25 cellular contexts compared by ENCODE assay signal in the genomic region with DNA sequence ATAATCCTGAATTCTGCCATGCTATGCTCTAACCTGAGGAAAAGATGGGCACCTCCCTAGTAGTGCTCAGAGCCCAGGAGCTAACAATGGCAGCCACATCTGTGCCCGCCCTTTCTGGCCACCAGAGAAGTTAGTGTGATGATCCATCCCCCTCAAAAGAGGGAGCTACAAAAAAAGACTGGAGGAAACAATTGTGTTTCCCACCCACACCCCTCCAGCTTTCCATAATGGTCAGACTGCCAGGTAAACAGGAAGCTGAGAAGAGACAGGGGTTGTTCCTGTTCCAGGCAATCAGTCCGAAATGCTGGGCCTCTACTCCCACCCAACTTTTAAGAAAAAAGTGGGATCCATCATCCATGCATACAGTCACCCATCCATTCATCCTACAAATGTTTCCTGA. TPM values are rescaled to one million over a fixed set of nuclear protein-coding genes. Genes with fewer than 3 reads are reported as not detected.
A peak's percentile ranks its signal among the peaks of the same experiment; 100 is the strongest.
DNase-seq lines count a peak whose midpoint lies in the region; ATAC-seq, FAIRE-seq and TF ChIP-seq lines count a peak whose summit lies in the region.
"Had no signal": no experiment of that assay in that cellular context is flagged by ENCODE, and none has a peak within 500 bp of the region (broad histone marks: within the 10 kb centered on the region; RNA-seq: fewer than 3 reads in every experiment).

No MANE protein-coding gene starts in this region.

- H3K36me3 ChIP-seq in ACC112 (ENCODE audit: insufficient read depth, low read length) = peaks cover 8% of the 10 kb centered on the region; the same call in 1 of the 2 replicates
- no peaks in the 10 kb centered on the region for H3K36me3 ChIP-seq in HCT116 (ENCODE audit: control insufficient read depth in 1 of 2, insufficient read depth in 2 of 2, low read length in 2 of 2)
- H3K36me3 ChIP-seq in H1 (ENCODE audit: control insufficient read depth in 2 of 4, insufficient read depth in 4 of 4, low read length in 3 of 4) = no peaks in the 10 kb centered on the region
- peaks cover 7% of the 10 kb centered on the region for H3K36me3 ChIP-seq in MG63
- H3K36me3 ChIP-seq: brain microvascular endothelial cell, left lung, SJSA1 had no signal

- H3K4me1 ChIP-seq in ACC112 (ENCODE audit: control insufficient read depth, insufficient read depth, low read length, unreplicated experiment) (peaks cover 49% of the 10 kb centered on the region), HCT116 (ENCODE audit: control insufficient read depth in 1 of 2, insufficient read depth in 2 of 2, low read length in 2 of 2) (peaks cover 42 to 78% of the 10 kb centered on the region in 2 experiments), H1 (replicated peaks in 1 of 4; ENCODE audit: control insufficient read depth in 3 of 4, insufficient read depth in 4 of 4, low read length in 3 of 4) (peaks cover 11 to 20% (median 17%) of the 10 kb centered on the region in 4 experiments)

- no peak for TF ChIP-seq RAD21 in HCT116 (IDR thresholded peaks at IDR 0.05; ENCODE audit: low read depth)
- no peak for TF ChIP-seq RAD21 in H1 (IDR thresholded peaks at IDR 0.05 in 1 of 2, conservative IDR thresholded peaks at IDR 0.05 in 1 of 2; ENCODE audit: low read depth in 2 of 2, low read length in 2 of 2)

- H3K23me2 ChIP-seq in H1 (ENCODE audit: low read depth, low read length) = peaks cover 21% of the 10 kb centered on the region

- H3K4me2 ChIP-seq in HCT116 (ENCODE audit: low read length) (peak overlapping the region; percentile 12; the same call in 1 of the 2 replicates), H1 (ENCODE audit: insufficient read depth in 1 of 2, low read depth in 2 of 2, low read length in 2 of 2) (no peak overlapping the region; a peak in 1 of 4 replicates)

- no TSS peak for BruUV-seq in HCT116 (replicated peaks; lab: Mats Ljungman, UMichigan)

- no peak overlapping the region for H2BK20ac ChIP-seq in H1 (ENCODE audit: low read length)

- H3K56ac ChIP-seq in H1 (replicated peaks; ENCODE audit: insufficient read length, low read depth, low read length) = no peak overlapping the region

- H3K4me3 ChIP-seq in ACC112 (ENCODE audit: low read depth, low read length) = peak overlapping the region; percentile 78
- H3K4me3 ChIP-seq in HCT116 (replicated peaks in 1 of 2; ENCODE audit: low read depth in 1 of 2, low read length in 2 of 2) = no peak overlapping the region
- no peak overlapping the region for H3K4me3 ChIP-seq in H1 (ENCODE audit: extremely low read depth in 1 of 4, insufficient read depth in 2 of 4, low read depth in 3 of 4, low read length in 4 of 4)
- H3K4me3 ChIP-seq in MG63 = no peak overlapping the region
- H3K4me3 ChIP-seq: left lung, SJSA1, skin epidermis had no signal

- RAD21 ChIA-PET in HCT116 (lab: Charles Lee; ENCODE audit: low non-redundant PET in 1 of 2, low total read pairs in 2 of 2, uncharacterized antibody in 2 of 2, unreplicated experiment in 2 of 2) = interaction anchor here in 1 of 2 experiments (1.2 kb wide), 1 partner anchor 34 kb away, joined by 3 read pairs; no protein-coding TSS in a partner anchor

- H2AFZ ChIP-seq in ACC112 (ENCODE audit: low read length, unreplicated experiment) (no peak overlapping the region), HCT116 (ENCODE audit: low read depth, low read length, poor library complexity, severe bottlenecking) (no peak overlapping the region), H1 (ENCODE audit: low read length) (no peak overlapping the region)

- H2AK5ac ChIP-seq in H1 (ENCODE audit: low read depth, low read length) = peak overlapping the region; percentile 55; the same call in 1 of the 2 replicates

- no peak overlapping the region for H2BK120ac ChIP-seq in H1 (replicated peaks; ENCODE audit: low read depth, low read length)

- POLR2A ChIA-PET in HCT116 (lab: Charles Lee) (interaction anchor here (1.0 kb wide), 1 partner anchor 57 kb away, joined by 3 read pairs; no protein-coding TSS in a partner anchor), H1 (lab: Charles Lee; ENCODE audit: partially characterized antibody) (interaction anchor here (0.9 to 16.5 kb wide), 4 partner anchors 9 to 142 kb away, joined by 3 to 151 read pairs (median 10); a partner anchor contains a TSS)

- H3K79me2 ChIP-seq in ACC112 (ENCODE audit: control insufficient read depth, insufficient read depth, low read length, unreplicated experiment) = peaks cover 80% of the 10 kb centered on the region
- peaks cover 76% of the 10 kb centered on the region for H3K79me2 ChIP-seq in HCT116 (ENCODE audit: insufficient read depth, low read length)
- peaks cover 0 to 69% of the 10 kb centered on the region in 2 experiments; a peak in 2 of 4 replicates for H3K79me2 ChIP-seq in H1 (ENCODE audit: control insufficient read depth in 1 of 2, insufficient read depth in 2 of 2, low read length in 2 of 2)

- no peak overlapping the region for H4K91ac ChIP-seq in H1 (replicated peaks; ENCODE audit: insufficient read length, low read length)

- no peaks in the 10 kb centered on the region for H3K9me3 Mint-ChIP-seq in activated T-helper 2 cell treated with anti-CD3 and anti-CD28 coated beads, Interferon-gamma antibody, Interleukin-2, Interleukin-4, amounts not matched to agents 10 μg/mL and 5 μg/mL and 100 μg/mL, durations not matched to agents 14 hours and 24 hours and 36 hours
- H3K9me3 Mint-ChIP-seq: activated naive CD4-positive, alpha-beta T cell treated with anti-CD3 and anti-CD28 coated beads, Interleukin-2, amount 50 U/mL, for 24 hours; mesothelial cell of epicardium; stimulated activated naive B cell treated with anti-CD40 and anti-IgM and Interleukin-4, amounts not matched to agents 10 μg/mL and 1 μg/mL and 100 μg/mL, for 72 hours had no signal

- H3K4me1 Mint-ChIP-seq in activated T-helper 2 cell treated with anti-CD3 and anti-CD28 coated beads, Interferon-gamma antibody, Interleukin-2, Interleukin-4, amounts not matched to agents 10 μg/mL and 5 μg/mL and 100 μg/mL, durations not matched to agents 14 hours and 24 hours and 36 hours (ENCODE audit: low read depth) = peaks cover 14% of the 10 kb centered on the region

- H3K36me3 Mint-ChIP-seq in activated T-helper 2 cell treated with anti-CD3 and anti-CD28 coated beads, Interferon-gamma antibody, Interleukin-2, Interleukin-4, amounts not matched to agents 10 μg/mL and 5 μg/mL and 100 μg/mL, durations not matched to agents 14 hours and 24 hours and 36 hours (ENCODE audit: low read depth) = no peaks in the 10 kb centered on the region
- H3K36me3 Mint-ChIP-seq: activated naive CD4-positive, alpha-beta T cell treated with anti-CD3 and anti-CD28 coated beads, Interleukin-2, amount 50 U/mL, for 24 hours; mesothelial cell of epicardium had no signal

- WGBS in H1 (ENCODE audit: extremely low coverage in 1 of 2, insufficient coverage in 1 of 2, insufficient read length in 1 of 2, insufficient replicate concordance in 2 of 2, low coverage in 1 of 2, low lambda C conversion rate in 2 of 2, missing lambda C conversion rate in 1 of 2), 2 experiments = 79% methylated on average over 2 of the region's 2 CpGs; no CpG with 5 or more reads in 1 of the 2 experiments

- H4K20me1 ChIP-seq in HCT116 (ENCODE audit: insufficient read depth) = no peaks in the 10 kb centered on the region; the same call in 1 of the 2 replicates
- peaks cover 0 to 2% of the 10 kb centered on the region in 2 experiments for H4K20me1 ChIP-seq in H1 (replicated peaks in 1 of 2; ENCODE audit: control insufficient read depth in 1 of 2, insufficient read depth in 2 of 2, low read length in 2 of 2)

- CTCF ChIA-PET in HCT116 (lab: Charles Lee) (interaction anchor here (1.1 kb wide), 1 partner anchor 57 kb away, joined by 3 read pairs; no protein-coding TSS in a partner anchor), H1 (lab: Charles Lee; ENCODE audit: partially characterized antibody) (interaction anchor here (0.7 to 1.9 kb wide), 4 partner anchors 57 to 112 kb away, joined by 3 to 9 read pairs (median 6); no protein-coding TSS in a partner anchor)

- TF ChIP-seq EP300 in H1 (IDR thresholded peaks at IDR 0.05; ENCODE audit: borderline replicate concordance in 1 of 2, low read depth in 2 of 2, low read length in 2 of 2) = no peak

- intact Hi-C loops in HCT116 (cut with micrococcal nuclease) (no loop called here), posterior vena cava (cut with DNase I) (no loop called here)
- intact Hi-C loops in activated T-helper 2 cell treated with anti-CD3 and anti-CD28 coated beads, Interferon-gamma antibody, Interleukin-2, Interleukin-4, amounts not matched to agents 10 μg/mL and 5 μg/mL and 100 μg/mL, durations not matched to agents 14 hours and 24 hours and 36 hours (cut with micrococcal nuclease) = no loop called here

- peaks cover 66% of the 10 kb centered on the region for H3K27me3 Mint-ChIP-seq in activated T-helper 2 cell treated with anti-CD3 and anti-CD28 coated beads, Interferon-gamma antibody, Interleukin-2, Interleukin-4, amounts not matched to agents 10 μg/mL and 5 μg/mL and 100 μg/mL, durations not matched to agents 14 hours and 24 hours and 36 hours (ENCODE audit: low read depth)

- no peaks in the 10 kb centered on the region for H3K27me3 ChIP-seq in ACC112 (ENCODE audit: insufficient read depth, low read length)
- no peaks in the 10 kb centered on the region for H3K27me3 ChIP-seq in HCT116 (ENCODE audit: insufficient read depth, low read length)
- H3K27me3 ChIP-seq in H1 (replicated peaks in 1 of 4; ENCODE audit: control insufficient read depth in 3 of 4, extremely low read depth in 1 of 4, insufficient read depth in 3 of 4, low read length in 3 of 4) = peaks cover 0 to 8% (median 2%) of the 10 kb centered on the region in 4 experiments; a peak in 4 of 7 replicates
- H3K27me3 ChIP-seq in MG63 = no peaks in the 10 kb centered on the region
- H3K27me3 ChIP-seq: brain microvascular endothelial cell, left lung, SJSA1 had no signal

- no peak overlapping the region for H4K8ac ChIP-seq in H1 (ENCODE audit: extremely low read depth, insufficient read depth, low read length)

- no peak overlapping the region for H2BK12ac ChIP-seq in H1 (ENCODE audit: low read depth, low read length)

- no peak overlapping the region for H3K4ac ChIP-seq in H1 (replicated peaks; ENCODE audit: insufficient read length, low read depth, low read length)

- H3K27ac Mint-ChIP-seq in activated T-helper 2 cell treated with anti-CD3 and anti-CD28 coated beads, Interferon-gamma antibody, Interleukin-2, Interleukin-4, amounts not matched to agents 10 μg/mL and 5 μg/mL and 100 μg/mL, durations not matched to agents 14 hours and 24 hours and 36 hours = no peak overlapping the region
- H3K27ac Mint-ChIP-seq: activated naive CD4-positive, alpha-beta T cell treated with anti-CD3 and anti-CD28 coated beads, Interleukin-2, amount 50 U/mL, for 24 hours; mesothelial cell of epicardium; stimulated activated naive B cell treated with anti-CD40 and anti-IgM and Interleukin-4, amounts not matched to agents 10 μg/mL and 1 μg/mL and 100 μg/mL, for 72 hours had no signal

- TF ChIP-seq CTCF in HCT116 (IDR thresholded peaks at IDR 0.05 in 2 of 3, conservative IDR thresholded peaks at IDR 0.05 in 1 of 3; ENCODE audit: borderline replicate concordance in 1 of 3, insufficient read depth in 1 of 3, low read depth in 2 of 3, low read length in 2 of 3) (no peak), H1 (IDR thresholded peaks at IDR 0.05; ENCODE audit: control extremely low read depth in 1 of 3, insufficient read depth in 1 of 3, low read depth in 1 of 3, low read length in 3 of 3) (no peak)

- FAIRE-seq in H1 (lab: Jason Lieb, UNC) = no peak
- FAIRE-seq: islet of Langerhans had no signal

- no peak overlapping the region for H3K23ac ChIP-seq in H1 (ENCODE audit: insufficient read length)

- no peak overlapping the region for H3K14ac ChIP-seq in H1 (ENCODE audit: insufficient read length)

- no peak overlapping the region for H2BK5ac ChIP-seq in H1 (ENCODE audit: low read depth, low read length)

- no peak overlapping the region for H3K18ac ChIP-seq in H1 (ENCODE audit: extremely low read depth, low read length)

- H3K27ac ChIP-seq in ACC112 (ENCODE audit: low read depth, low read length) (no peak overlapping the region), HCT116 (ENCODE audit: low read depth, low read length) (no peak overlapping the region), H1 (ENCODE audit: low read depth, low read length) (no peak overlapping the region)
- H3K27ac ChIP-seq: BLaER1 treated with 17β-estradiol and CSF1 and Interleukin-3, amounts not matched to agents 10 nM and 100 nM; brain microvascular endothelial cell; SJSA1 had no signal

- no peak for TF ChIP-seq POLR2A in HCT116 (IDR thresholded peaks at IDR 0.05; ENCODE audit: borderline replicate concordance, extremely low read depth, insufficient read depth, insufficient read length)
- TF ChIP-seq POLR2A in H1 (IDR thresholded peaks at IDR 0.05; ENCODE audit: control extremely low read depth in 1 of 2, low read depth in 2 of 2, low read length in 2 of 2) = no peak

- no peak overlapping the region for H4K5ac ChIP-seq in H1 (ENCODE audit: insufficient read length, low read depth, low read length)

- no peak for DNase-seq in HCT116 (ENCODE audit: low read depth, low spot score)
- no peak for DNase-seq in H1 (ENCODE audit: low read depth in 1 of 2, low spot score in 2 of 2)
- peak; percentile 28 for DNase-seq in posterior vena cava (ENCODE audit: low spot score)
- DNase-seq in AG20443 (ENCODE audit: low spot score) = no peak
- DNase-seq in MG63 = no peak
- no peak for DNase-seq in activated T-helper 2 cell treated with anti-CD3 and anti-CD28 coated beads, Interferon-gamma antibody, Interleukin-2, Interleukin-4, amounts not matched to agents 10 μg/mL and 5 μg/mL and 100 μg/mL, durations not matched to agents 14 hours and 24 hours and 36 hours (ENCODE audit: low spot score)
- DNase-seq: activated CD4-positive, alpha-beta T cell treated with anti-CD3 and anti-CD28 coated beads for 48 hours; activated T-cell treated with anti-CD3 and anti-CD28 coated beads for 4 hours; amygdala; brain microvascular endothelial cell; left lung; NCI-H1436 treated with DMSO at 0.1 percent for 48 hours; NCI-H2081 treated with DMSO at 0.1 percent for 48 hours; NCI-H345; RPMI8226; stimulated activated naive B cell treated with anti-CD40 and anti-IgM and Interleukin-4, amounts not matched to agents 10 μg/mL and 1 μg/mL and 100 μg/mL, for 72 hours; T-helper 9 cell had no signal

- H3K9me3 ChIP-seq in HCT116 (ENCODE audit: control insufficient read depth in 1 of 2, insufficient read depth in 1 of 2, low read depth in 1 of 2, low read length in 2 of 2) = no peaks in the 10 kb centered on the region
- H3K9me3 ChIP-seq in H1 (ENCODE audit: insufficient read depth in 2 of 2, low read depth in 1 of 2, low read length in 1 of 2) = no peaks in the 10 kb centered on the region
- no peaks in the 10 kb centered on the region for H3K9me3 ChIP-seq in MG63
- H3K9me3 ChIP-seq: BLaER1 treated with 17β-estradiol and CSF1 and Interleukin-3, amounts not matched to agents 10 nM and 100 nM; left lung; SJSA1 had no signal

- ATAC-seq in HCT116 (no peak), GM18868 (IDR thresholded peaks at IDR 0.05; ENCODE audit: unreplicated experiment) (no peak)
- ATAC-seq: left lung; stimulated activated naive B cell treated with anti-CD40 and anti-IgM and Interleukin-4, amounts not matched to agents 10 μg/mL and 1 μg/mL and 100 μg/mL, for 72 hours had no signal

- H3K9ac ChIP-seq in HCT116 (ENCODE audit: low read length) = no peak overlapping the region
- H3K9ac ChIP-seq in H1 (replicated peaks in 1 of 4; ENCODE audit: extremely low read depth in 1 of 4, low read depth in 3 of 4, low read length in 3 of 4) = no peak overlapping the region

- no peak overlapping the region for H3K4me3 Mint-ChIP-seq in activated T-helper 2 cell treated with anti-CD3 and anti-CD28 coated beads, Interferon-gamma antibody, Interleukin-2, Interleukin-4, amounts not matched to agents 10 μg/mL and 5 μg/mL and 100 μg/mL, durations not matched to agents 14 hours and 24 hours and 36 hours (ENCODE audit: low read depth)
- H3K4me3 Mint-ChIP-seq: activated naive CD4-positive, alpha-beta T cell treated with anti-CD3 and anti-CD28 coated beads, Interleukin-2, amount 50 U/mL, for 24 hours; mesothelial cell of epicardium; stimulated activated naive B cell treated with anti-CD40 and anti-IgM and Interleukin-4, amounts not matched to agents 10 μg/mL and 1 μg/mL and 100 μg/mL, for 72 hours had no signal

- no peaks in the 10 kb centered on the region for H3K9me2 ChIP-seq in HCT116 (ENCODE audit: insufficient read depth)

- H3K79me1 ChIP-seq in H1 (ENCODE audit: low read depth, low read length) = peaks cover 6% of the 10 kb centered on the region; the same call in 1 of the 2 replicates

- H2BK15ac ChIP-seq in H1 (ENCODE audit: low read length) = no peak overlapping the region

RNA-seq across cellular contexts. Expression of a gene that starts 3.2 kb away (rescaled TPM):
- total RNA-seq in HCT116 (2021; ENCODE audit: unreplicated experiment) = 44.0 TPM
- polyA plus RNA-seq in HCT116 (2012) = 38.6 and 44.2 TPM in 2 replicates
- total RNA-seq in H1 (2021; fragmentation: NEBNext Ultra II Directional; extraction: Animal tissue kit (Norgen Biotek cat#: 25700)) = 21.8 and 24.0 TPM in 2 replicates
- 20.8 and 27.2 TPM in 2 replicates for polyA plus RNA-seq in H1 (2011; rRNA removed)
- polyA plus RNA-seq in H1 (2011; cell fraction: cytosol; rRNA removed) = 24.9 TPM
- polyA plus RNA-seq in H1 (2011; cell fraction: nucleus; rRNA removed) = 87.3 TPM
- 21.5 to 24.8 TPM (median 23.1 TPM) in 4 replicates for polyA plus RNA-seq in H1 (2012, experiment 1 of 2)
- 7.7 TPM for polyA plus RNA-seq in H1 (2012, experiment 2 of 2)
- 14.1 TPM for polyA plus RNA-seq in H1 (2013, experiment 1 of 2)
- 14.4 TPM for polyA plus RNA-seq in H1 (2013, experiment 2 of 2)
- 40.6 and 53.8 TPM in 2 replicates for polyA minus RNA-seq in H1 (2011; rRNA and poly(A)+ RNA removed)
- polyA minus RNA-seq in H1 (2011; cell fraction: cytosol; rRNA and poly(A)+ RNA removed) = 13.4 TPM
- 50.2 TPM for polyA minus RNA-seq in H1 (2011; cell fraction: nucleus; rRNA and poly(A)+ RNA removed)
- 10 to 100 TPM; 13.5 to 13.9 TPM for total RNA-seq in posterior vena cava
- total RNA-seq in MG63 (2014; rRNA removed; shearing (Covaris generic); ENCODE audit: low replicate concordance) = 9.5 and 15.5 TPM in 2 replicates
- 0.87 and 1.3 TPM in 2 replicates for total RNA-seq in activated T-helper 2 cell treated with anti-CD3 and anti-CD28 coated beads, Interferon-gamma antibody, Interleukin-2, Interleukin-4, amounts not matched to agents 10 μg/mL and 5 μg/mL and 100 μg/mL, durations not matched to agents 14 hours and 24 hours and 36 hours
